Comparison of ENCODE assay signal across 8 cellular contexts in the genomic region with DNA sequence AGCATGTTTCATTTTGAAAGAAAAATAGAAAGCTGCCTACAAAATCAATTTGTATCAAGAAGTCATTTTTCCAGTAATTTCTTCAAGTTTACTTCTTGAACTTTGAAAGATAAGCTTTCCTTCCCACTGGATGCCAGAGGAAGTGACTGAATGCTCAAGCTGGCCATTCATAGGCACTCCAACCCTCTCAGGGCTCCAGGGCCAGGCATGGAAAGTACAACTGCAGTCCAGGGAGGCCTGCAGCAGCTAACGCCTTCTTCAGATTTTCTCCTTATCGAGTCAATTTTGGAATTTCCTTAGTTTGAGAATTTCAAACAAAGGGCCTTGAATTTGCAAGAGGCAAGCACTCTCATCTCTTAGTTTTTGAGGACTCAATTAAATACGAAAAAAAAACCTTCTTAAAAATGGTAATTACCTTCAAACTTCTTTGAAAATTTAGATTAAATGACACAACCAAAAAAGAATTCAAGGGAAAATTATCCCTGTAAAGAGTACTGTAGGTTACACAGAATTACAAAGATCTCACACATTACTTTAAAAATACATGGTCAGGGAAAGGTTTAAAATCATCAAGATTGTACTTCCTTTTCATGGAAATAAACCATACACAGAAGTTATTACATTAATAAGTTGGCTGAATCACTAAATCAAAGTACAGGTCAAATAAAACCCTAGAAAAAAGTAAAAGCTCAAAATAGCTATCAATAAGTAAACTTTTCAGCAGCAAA. TPM values are rescaled to one million over a fixed set of nuclear protein-coding genes. Genes with fewer than 3 reads are reported as not detected.
A peak's percentile ranks its signal among the peaks of the same experiment; 100 is the strongest.
DNase-seq lines count a peak whose midpoint lies in the region; ATAC-seq lines count a peak whose summit lies in the region.

No MANE protein-coding gene starts in this region.

- H3K4me3 Mint-ChIP-seq in activated T-cell treated with anti-CD3 and anti-CD28 coated beads, Interleukin-2, amount 50 U/mL, for 24 hours = peak overlapping the region; percentile 90
- H3K4me3 Mint-ChIP-seq in activated CD4-positive, alpha-beta memory T cell treated with anti-CD3 and anti-CD28 coated beads, Interleukin-2, amount 10 ng/mL, durations not matched to agents 7 days and 5 days = peak overlapping the region; percentile 79
- H3K4me3 Mint-ChIP-seq in stimulated activated naive CD8-positive, alpha-beta T cell treated with anti-CD3 and anti-CD28 coated beads, Interleukin-15, amount 100 ng/mL, for 72 hours = peak overlapping the region; percentile 89 to 97

- H3K27ac Mint-ChIP-seq in activated T-cell treated with anti-CD3 and anti-CD28 coated beads, Interleukin-2, amount 50 U/mL, for 24 hours = peak overlapping the region; percentile 92
- H3K27ac Mint-ChIP-seq in activated CD4-positive, alpha-beta memory T cell treated with anti-CD3 and anti-CD28 coated beads, Interleukin-2, amount 10 ng/mL, durations not matched to agents 7 days and 5 days = peak overlapping the region; percentile 89
- peak overlapping the region in 1 of 2 donors; percentile 16 for H3K27ac Mint-ChIP-seq in stimulated activated naive CD8-positive, alpha-beta T cell treated with anti-CD3 and anti-CD28 coated beads, Interleukin-15, amount 100 ng/mL, for 72 hours

- H3K4me1 Mint-ChIP-seq in activated T-cell treated with anti-CD3 and anti-CD28 coated beads, Interleukin-2, amount 50 U/mL, for 24 hours (ENCODE audit: low read depth) = peaks cover 63% of the 10 kb centered on the region
- peaks cover 56% of the 10 kb centered on the region for H3K4me1 Mint-ChIP-seq in activated CD4-positive, alpha-beta memory T cell treated with anti-CD3 and anti-CD28 coated beads, Interleukin-2, amount 10 ng/mL, durations not matched to agents 7 days and 5 days
- H3K4me1 Mint-ChIP-seq in stimulated activated naive CD8-positive, alpha-beta T cell treated with anti-CD3 and anti-CD28 coated beads, Interleukin-15, amount 100 ng/mL, for 72 hours = peaks cover 57% of the 10 kb centered on the region

- CTCF ChIA-PET in activated CD4-positive, alpha-beta memory T cell treated with anti-CD3 and anti-CD28 coated beads, Interleukin-2, amount 10 ng/mL, durations not matched to agents 7 days and 5 days (lab: Charles Lee) = interaction anchor here (0.8 to 1.0 kb wide), 3 partner anchors 8 to 65 kb away, joined by 3 to 4 read pairs (median 4); no protein-coding TSS in a partner anchor

- ATAC-seq in stimulated activated naive CD8-positive, alpha-beta T cell treated with anti-CD3 and anti-CD28 coated beads, Interleukin-15, amount 100 ng/mL, for 72 hours = no peak

- H3K36me3 Mint-ChIP-seq in activated T-cell treated with anti-CD3 and anti-CD28 coated beads, Interleukin-2, amount 50 U/mL, for 24 hours (ENCODE audit: low read depth) = peaks cover 39% of the 10 kb centered on the region
- H3K36me3 Mint-ChIP-seq in activated CD4-positive, alpha-beta memory T cell treated with anti-CD3 and anti-CD28 coated beads, Interleukin-2, amount 10 ng/mL, durations not matched to agents 7 days and 5 days (ENCODE audit: low read depth) = peaks cover 11% of the 10 kb centered on the region

- POLR2A ChIA-PET in activated CD4-positive, alpha-beta memory T cell treated with anti-CD3 and anti-CD28 coated beads, Interleukin-2, amount 10 ng/mL, durations not matched to agents 7 days and 5 days (lab: Charles Lee) = interaction anchor here (1.1 to 5.2 kb wide), 6 partner anchors 7 to 362 kb away, joined by 3 to 42 read pairs (median 14); a partner anchor contains a TSS

- H3K9me3 Mint-ChIP-seq in activated T-cell treated with anti-CD3 and anti-CD28 coated beads, Interleukin-2, amount 50 U/mL, for 24 hours = no peaks in the 10 kb centered on the region
- H3K9me3 Mint-ChIP-seq in activated CD4-positive, alpha-beta memory T cell treated with anti-CD3 and anti-CD28 coated beads, Interleukin-2, amount 10 ng/mL, durations not matched to agents 7 days and 5 days = no peaks in the 10 kb centered on the region
- no peaks in the 10 kb centered on the region for H3K9me3 Mint-ChIP-seq in stimulated activated naive CD8-positive, alpha-beta T cell treated with anti-CD3 and anti-CD28 coated beads, Interleukin-15, amount 100 ng/mL, for 72 hours

- H3K27me3 Mint-ChIP-seq in activated T-cell treated with anti-CD3 and anti-CD28 coated beads, Interleukin-2, amount 50 U/mL, for 24 hours = no peaks in the 10 kb centered on the region
- H3K27me3 Mint-ChIP-seq in activated CD4-positive, alpha-beta memory T cell treated with anti-CD3 and anti-CD28 coated beads, Interleukin-2, amount 10 ng/mL, durations not matched to agents 7 days and 5 days = no peaks in the 10 kb centered on the region
- H3K27me3 Mint-ChIP-seq in stimulated activated naive CD8-positive, alpha-beta T cell treated with anti-CD3 and anti-CD28 coated beads, Interleukin-15, amount 100 ng/mL, for 72 hours = no peaks in the 10 kb centered on the region

- DNase-seq in activated T-cell treated with anti-CD3 and anti-CD28 coated beads, Interleukin-2, amount 50 U/mL, for 24 hours = no peak
- DNase-seq in activated T-cell treated with anti-CD3 and anti-CD28 coated beads for 4 hours = no peak
- DNase-seq in activated CD4-positive, alpha-beta memory T cell treated with anti-CD3 and anti-CD28 coated beads, Interleukin-2, amount 10 ng/mL, durations not matched to agents 7 days and 5 days = no peak
- DNase-seq in hepatic stellate cell (ENCODE audit: low spot score) = peak; percentile 65
- no peak for DNase-seq in stimulated activated naive CD8-positive, alpha-beta T cell treated with anti-CD3 and anti-CD28 coated beads, Interleukin-15, amount 100 ng/mL, for 72 hours
- DNase-seq in SKM-1 (lab: John Stamatoyannopoulos, UW; ENCODE audit: unreplicated experiment) = no peak
- DNase-seq in activated CD4-positive, alpha-beta T cell treated with anti-CD3 and anti-CD28 coated beads, Interleukin-2, amount 50 U/mL, for 4 hours = no peak
- no peak for DNase-seq in iPS-NIHi7 (ENCODE audit: extremely low spot score)

RNA-seq across cellular contexts. Expression of a gene that starts 2.5 kb away (rescaled TPM):
- 10 to 100 TPM; 56.1 to 59.8 TPM for total RNA-seq in activated CD4-positive, alpha-beta memory T cell treated with anti-CD3 and anti-CD28 coated beads, Interleukin-2, amount 10 ng/mL, durations not matched to agents 7 days and 5 days
